ENCODE assay signal across 22 cellular contexts in the genomic region with DNA sequence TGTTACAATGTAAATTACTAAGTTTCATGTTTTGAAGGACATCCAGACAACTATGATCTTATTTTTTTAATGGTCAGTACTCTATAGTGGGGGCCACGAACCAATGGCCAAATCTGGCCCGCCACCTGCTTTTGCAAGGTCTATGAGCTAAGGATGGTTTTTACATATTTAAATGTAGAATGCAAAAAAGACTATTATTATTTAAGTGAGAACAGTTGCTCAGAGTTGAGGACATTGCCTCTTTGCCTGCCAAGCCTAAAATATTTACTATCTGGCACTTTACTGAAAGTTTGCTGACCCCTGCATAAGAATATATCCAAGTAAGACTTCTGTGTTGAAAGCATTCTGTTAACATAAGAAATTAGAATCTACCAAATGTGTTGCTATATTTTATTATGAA.
DNase-seq lines count a peak whose midpoint lies in the region; ATAC-seq, FAIRE-seq and TF ChIP-seq lines count a peak whose summit lies in the region.
"Had no signal": no experiment of that assay in that cellular context is flagged by ENCODE, and none has a peak within 500 bp of the region (broad histone marks: within the 10 kb centered on the region; RNA-seq: fewer than 3 reads in every experiment).

No MANE protein-coding gene starts in this region.

- TF ChIP-seq RAD21 in H1 (IDR thresholded peaks at IDR 0.05 in 1 of 2, conservative IDR thresholded peaks at IDR 0.05 in 1 of 2; ENCODE audit: low read depth in 2 of 2, low read length in 2 of 2) = no peak

- H3K27me3 Mint-ChIP-seq in natural killer cell (ENCODE audit: low read depth in 2 of 2) = no peaks in the 10 kb centered on the region

- H3K4me1 ChIP-seq in HUES48 (ENCODE audit: control insufficient read depth, insufficient read depth, low read length) = peaks cover 33% of the 10 kb centered on the region
- no peaks in the 10 kb centered on the region for H3K4me1 ChIP-seq in NT2/D1 (ENCODE audit: insufficient read depth, insufficient read length)
- peaks cover 0 to 4% (median 0%) of the 10 kb centered on the region in 4 experiments; a peak in 3 of 7 replicates for H3K4me1 ChIP-seq in H1 (replicated peaks in 1 of 4; ENCODE audit: control insufficient read depth in 3 of 4, insufficient read depth in 4 of 4, low read length in 3 of 4)
- H3K4me1 ChIP-seq in BE2C = no peaks in the 10 kb centered on the region
- H3K4me1 ChIP-seq: BLaER1 treated with 17β-estradiol and CSF1 and Interleukin-3, amounts not matched to agents 10 nM and 100 nM; Caco-2 had no signal

- H3K4me3 Mint-ChIP-seq in natural killer cell = no peak overlapping the region
- H3K4me3 Mint-ChIP-seq: CD4-positive, alpha-beta T cell; CD8-positive, alpha-beta T cell had no signal

- H3K79me2 ChIP-seq in H1 (ENCODE audit: control insufficient read depth in 1 of 2, insufficient read depth in 2 of 2, low read length in 2 of 2) = no peaks in the 10 kb centered on the region

- H3K4me3 ChIP-seq in HUES48 (ENCODE audit: low read depth, low read length) = no peak overlapping the region
- H3K4me3 ChIP-seq in NT2/D1 (ENCODE audit: insufficient read length, low read depth) = no peak overlapping the region
- H3K4me3 ChIP-seq in H1 (ENCODE audit: extremely low read depth in 1 of 4, insufficient read depth in 2 of 4, low read depth in 3 of 4, low read length in 4 of 4) = no peak overlapping the region
- H3K4me3 ChIP-seq in BE2C (ENCODE audit: low read depth, low read length) = no peak overlapping the region
- H3K4me3 ChIP-seq: BLaER1 treated with 17β-estradiol and CSF1 and Interleukin-3, amounts not matched to agents 10 nM and 100 nM had no signal

- CTCF ChIA-PET in H1 (lab: Charles Lee; ENCODE audit: partially characterized antibody) = no interaction called here

- peaks cover 2 to 4% of the 10 kb centered on the region in 2 donors for H3K9me3 Mint-ChIP-seq in natural killer cell

- H3K9me3 ChIP-seq in HUES48 (ENCODE audit: control insufficient read depth, insufficient read depth, low read length) = peaks cover 28% of the 10 kb centered on the region
- H3K9me3 ChIP-seq in NT2/D1 (ENCODE audit: insufficient read depth, low read length) = peaks cover 9% of the 10 kb centered on the region; the same call in 1 of the 2 replicates
- peaks cover 15 to 20% of the 10 kb centered on the region in 2 experiments for H3K9me3 ChIP-seq in H1 (ENCODE audit: insufficient read depth in 2 of 2, low read depth in 1 of 2, low read length in 1 of 2)
- no peaks in the 10 kb centered on the region for H3K9me3 ChIP-seq in BE2C

- H3K9ac ChIP-seq in HUES48 (ENCODE audit: low read depth, low read length) = no peak overlapping the region
- H3K9ac ChIP-seq in NT2/D1 (ENCODE audit: insufficient read length, low read depth) = no peak overlapping the region
- H3K9ac ChIP-seq in H1 (replicated peaks in 1 of 4; ENCODE audit: extremely low read depth in 1 of 4, low read depth in 3 of 4, low read length in 3 of 4) = no peak overlapping the region
- H3K9ac ChIP-seq: BLaER1 treated with 17β-estradiol and CSF1 and Interleukin-3, amounts not matched to agents 10 nM and 100 nM had no signal

- no peak overlapping the region; a peak in 1 of 4 replicates for H3K4me2 ChIP-seq in H1 (ENCODE audit: insufficient read depth in 1 of 2, low read depth in 2 of 2, low read length in 2 of 2)
- H3K4me2 ChIP-seq: BLaER1 treated with 17β-estradiol and CSF1 and Interleukin-3, amounts not matched to agents 10 nM and 100 nM had no signal

- intact Hi-C loops in natural killer cell (cut with micrococcal nuclease) = no loop called here

- no peak overlapping the region for H2BK5ac ChIP-seq in H1 (ENCODE audit: low read depth, low read length)

- no peaks in the 10 kb centered on the region for H3K36me3 ChIP-seq in HUES48 (ENCODE audit: control insufficient read depth, insufficient read depth, low read length)
- no peaks in the 10 kb centered on the region for H3K36me3 ChIP-seq in NT2/D1 (ENCODE audit: insufficient read depth, insufficient read length, low read length)
- H3K36me3 ChIP-seq in H1 (ENCODE audit: control insufficient read depth in 2 of 4, insufficient read depth in 4 of 4, low read length in 3 of 4) = peaks cover 0 to 5% (median 1%) of the 10 kb centered on the region in 4 experiments; a peak in 3 of 8 replicates
- H3K36me3 ChIP-seq in BE2C = no peaks in the 10 kb centered on the region
- H3K36me3 ChIP-seq: BLaER1 treated with 17β-estradiol and CSF1 and Interleukin-3, amounts not matched to agents 10 nM and 100 nM had no signal

- H3K27ac ChIP-seq in HUES48 (ENCODE audit: low read depth, low read length) = peak overlapping the region; percentile 30
- H3K27ac ChIP-seq in H1 (ENCODE audit: low read depth, low read length) = no peak overlapping the region
- H3K27ac ChIP-seq: BLaER1 treated with 17β-estradiol and CSF1 and Interleukin-3, amounts not matched to agents 10 nM and 100 nM; C4-2B had no signal

- no peak overlapping the region for H2BK20ac ChIP-seq in H1 (ENCODE audit: low read length)

- no peaks in the 10 kb centered on the region for H3K79me1 ChIP-seq in H1 (ENCODE audit: low read depth, low read length)

- H2AFZ ChIP-seq in H1 (ENCODE audit: low read length) = no peak overlapping the region

- H2BK120ac ChIP-seq in H1 (replicated peaks; ENCODE audit: low read depth, low read length) = no peak overlapping the region

- no peak overlapping the region for H3K23ac ChIP-seq in H1 (ENCODE audit: insufficient read length)

- TF ChIP-seq POLR2A in H1 (IDR thresholded peaks at IDR 0.05; ENCODE audit: control extremely low read depth in 1 of 2, low read depth in 2 of 2, low read length in 2 of 2) = no peak

- H3K23me2 ChIP-seq in H1 (ENCODE audit: low read depth, low read length) = no peaks in the 10 kb centered on the region

- no peak overlapping the region for H3K18ac ChIP-seq in H1 (ENCODE audit: extremely low read depth, low read length)

- no peaks in the 10 kb centered on the region for H3K36me3 Mint-ChIP-seq in natural killer cell
- H3K36me3 Mint-ChIP-seq: CD8-positive, alpha-beta T cell had no signal

- H3K4me1 Mint-ChIP-seq in natural killer cell = no peaks in the 10 kb centered on the region

- peak; percentile 8 for DNase-seq in NT2/D1 (ENCODE audit: low read depth, low spot score)
- no peak for DNase-seq in H1 (ENCODE audit: low read depth in 1 of 2, low spot score in 2 of 2)
- no peak for DNase-seq in natural killer cell
- DNase-seq in BE2C = no peak
- DNase-seq in activated gamma-delta T cell (lab: John Stamatoyannopoulos, UW) = no peak
- DNase-seq: 8988T; ACHN; Caco-2; Calu3; CD4-positive, alpha-beta T cell; CD8-positive, alpha-beta T cell; DMS79 treated with DMSO at 0.1 percent for 48 hours; GF-D8 had no signal

- H4K20me1 ChIP-seq in H1 (replicated peaks in 1 of 2; ENCODE audit: control insufficient read depth in 1 of 2, insufficient read depth in 2 of 2, low read length in 2 of 2) = no peaks in the 10 kb centered on the region
- H4K20me1 ChIP-seq: BLaER1 treated with 17β-estradiol and CSF1 and Interleukin-3, amounts not matched to agents 10 nM and 100 nM had no signal

- no peak overlapping the region for H2BK15ac ChIP-seq in H1 (ENCODE audit: low read length)

- no peak overlapping the region for H4K91ac ChIP-seq in H1 (replicated peaks; ENCODE audit: insufficient read length, low read length)

- H3K4ac ChIP-seq in H1 (replicated peaks; ENCODE audit: insufficient read length, low read depth, low read length) = no peak overlapping the region

- H3K14ac ChIP-seq in H1 (ENCODE audit: insufficient read length) = no peak overlapping the region

- ATAC-seq in HG03439 (IDR thresholded peaks at IDR 0.05; ENCODE audit: unreplicated experiment) (no peak), natural killer cell (no peak)
- ATAC-seq: CD8-positive, alpha-beta T cell had no signal

- no peaks in the 10 kb centered on the region for H3K27me3 ChIP-seq in HUES48 (ENCODE audit: control insufficient read depth, insufficient read depth, low read length)
- H3K27me3 ChIP-seq in NT2/D1 (ENCODE audit: insufficient read depth, insufficient read length) = no peaks in the 10 kb centered on the region
- H3K27me3 ChIP-seq in H1 (replicated peaks in 1 of 4; ENCODE audit: control insufficient read depth in 3 of 4, extremely low read depth in 1 of 4, insufficient read depth in 3 of 4, low read length in 3 of 4) = no peaks in the 10 kb centered on the region
- no peaks in the 10 kb centered on the region; the same call in 1 of the 2 replicates for H3K27me3 ChIP-seq in BE2C
- H3K27me3 ChIP-seq: BLaER1 treated with 17β-estradiol and CSF1 and Interleukin-3, amounts not matched to agents 10 nM and 100 nM had no signal

- TF ChIP-seq CTCF in H1 (IDR thresholded peaks at IDR 0.05; ENCODE audit: control extremely low read depth in 1 of 3, insufficient read depth in 1 of 3, low read depth in 1 of 3, low read length in 3 of 3) (no peak), natural killer cell (IDR thresholded peaks at IDR 0.05) (no peak), BE2C (IDR thresholded peaks at IDR 0.05; ENCODE audit: low read depth, low read length) (no peak)

- H4K8ac ChIP-seq in H1 (ENCODE audit: extremely low read depth, insufficient read depth, low read length) = no peak overlapping the region

- no peak overlapping the region for H3K56ac ChIP-seq in H1 (replicated peaks; ENCODE audit: insufficient read length, low read depth, low read length)

- no peak for FAIRE-seq in H1 (lab: Jason Lieb, UNC)
- FAIRE-seq: A204.1, D721Med, G401.6, GM12891, GM19239 had no signal

- POLR2A ChIA-PET in H1 (lab: Charles Lee; ENCODE audit: partially characterized antibody) = no interaction called here

- WGBS in H1 (ENCODE audit: extremely low coverage in 1 of 2, insufficient coverage in 1 of 2, insufficient read length in 1 of 2, insufficient replicate concordance in 2 of 2, low coverage in 1 of 2, low lambda C conversion rate in 2 of 2, missing lambda C conversion rate in 1 of 2), 2 experiments = 44% methylated on average over 2 of the region's 2 CpGs; no CpG with 5 or more reads in 1 of the 2 experiments

- no peak overlapping the region for H4K5ac ChIP-seq in H1 (ENCODE audit: insufficient read length, low read depth, low read length)

- H3K27ac Mint-ChIP-seq in natural killer cell = no peak overlapping the region
- H3K27ac Mint-ChIP-seq: CD4-positive, alpha-beta T cell; CD8-positive, alpha-beta T cell had no signal

- no peak for TF ChIP-seq EP300 in H1 (IDR thresholded peaks at IDR 0.05; ENCODE audit: borderline replicate concordance in 1 of 2, low read depth in 2 of 2, low read length in 2 of 2)

- H2BK12ac ChIP-seq in H1 (ENCODE audit: low read depth, low read length) = no peak overlapping the region

- H2AK5ac ChIP-seq in H1 (ENCODE audit: low read depth, low read length) = no peak overlapping the region

TF ChIP-seq in H1, 55 proteins besides CTCF, POLR2A, EP300 and RAD21:
- TF ChIP-seq BCL11A (IDR thresholded peaks at IDR 0.05; ENCODE audit: low read depth in 2 of 2, low read length in 2 of 2) (no peak), RXRA (IDR thresholded peaks at IDR 0.05; ENCODE audit: insufficient read depth, low read depth, low read length) (no peak), POU5F1 (IDR thresholded peaks at IDR 0.05; ENCODE audit: low read depth, low read length) (0 out of 2 replicates have a peak, but pooled peaks have one; percentile 52)
